ENCODE assay signal across 8 cellular contexts in genomic region chr20:7285918-7286556, GRCh38.
DNase-seq lines count a peak whose midpoint lies in the region; ATAC-seq and TF ChIP-seq lines count a peak whose summit lies in the region.

No MANE protein-coding gene starts in this region.

- H3K4me1 Mint-ChIP-seq in activated T-helper 2 cell treated with anti-CD3 and anti-CD28 coated beads, Interferon-gamma antibody, Interleukin-2, Interleukin-4, amounts not matched to agents 10 μg/mL and 5 μg/mL and 100 μg/mL, durations not matched to agents 14 hours and 24 hours and 36 hours (ENCODE audit: low read depth): no peaks in the 10 kb centered on the region

- intact Hi-C loops in activated T-helper 2 cell treated with anti-CD3 and anti-CD28 coated beads, Interferon-gamma antibody, Interleukin-2, Interleukin-4, amounts not matched to agents 10 μg/mL and 5 μg/mL and 100 μg/mL, durations not matched to agents 14 hours and 24 hours and 36 hours (cut with micrococcal nuclease): loop anchor here (5.0 kb wide), 2 partner anchors 519 to 1144 kb away; partner anchors contain the start of gene BMP2
- intact Hi-C loops in psoas muscle (cut with DNase I): loop anchor here (5.0 to 10.0 kb wide), 4 partner anchors 459 to 1141 kb away; partner anchors contain the start of gene BMP2 (in 1 of the 2)

- H3K4me3 ChIP-seq in cardiac muscle cell: no peak overlapping the region
- no peak overlapping the region for H3K4me3 ChIP-seq in psoas muscle

- no peaks in the 10 kb centered on the region for H3K36me3 Mint-ChIP-seq in activated T-helper 2 cell treated with anti-CD3 and anti-CD28 coated beads, Interferon-gamma antibody, Interleukin-2, Interleukin-4, amounts not matched to agents 10 μg/mL and 5 μg/mL and 100 μg/mL, durations not matched to agents 14 hours and 24 hours and 36 hours (ENCODE audit: low read depth)

- H3K27me3 ChIP-seq in cardiac muscle cell (no peaks in the 10 kb centered on the region), psoas muscle (ENCODE audit: insufficient read depth in 3 of 3, low read length in 2 of 3) (no peaks in the 10 kb centered on the region)

- no peaks in the 10 kb centered on the region for H3K27me3 Mint-ChIP-seq in activated T-helper 2 cell treated with anti-CD3 and anti-CD28 coated beads, Interferon-gamma antibody, Interleukin-2, Interleukin-4, amounts not matched to agents 10 μg/mL and 5 μg/mL and 100 μg/mL, durations not matched to agents 14 hours and 24 hours and 36 hours (ENCODE audit: low read depth)

- TF ChIP-seq CTCF in C4-2B (conservative IDR thresholded peaks at IDR 0.05): peak; percentile 88
- TF ChIP-seq CTCF in cardiac muscle cell (IDR thresholded peaks at IDR 0.05; ENCODE audit: low read depth, low read length): peak; percentile 90
- peak; percentile 77 for TF ChIP-seq CTCF in psoas muscle (IDR thresholded peaks at IDR 0.05)

- H3K9me3 Mint-ChIP-seq in activated T-helper 2 cell treated with anti-CD3 and anti-CD28 coated beads, Interferon-gamma antibody, Interleukin-2, Interleukin-4, amounts not matched to agents 10 μg/mL and 5 μg/mL and 100 μg/mL, durations not matched to agents 14 hours and 24 hours and 36 hours: no peaks in the 10 kb centered on the region

- ATAC-seq in GM18520 (IDR thresholded peaks at IDR 0.05; ENCODE audit: unreplicated experiment) (peak; percentile 41), HG03457 (IDR thresholded peaks at IDR 0.05; ENCODE audit: unreplicated experiment) (peak; percentile 62), psoas muscle (peak; percentile 57 to 84 (median 70)), GM19328 (IDR thresholded peaks at IDR 0.05; ENCODE audit: unreplicated experiment) (no peak)

- H3K9me3 ChIP-seq in cardiac muscle cell (ENCODE audit: low read depth) (no peaks in the 10 kb centered on the region), psoas muscle (no peaks in the 10 kb centered on the region)

- H3K36me3 ChIP-seq in cardiac muscle cell: no peaks in the 10 kb centered on the region
- H3K36me3 ChIP-seq in psoas muscle (ENCODE audit: insufficient read depth in 1 of 2, low read depth in 1 of 2): no peaks in the 10 kb centered on the region

- no peak overlapping the region for H3K4me3 Mint-ChIP-seq in activated T-helper 2 cell treated with anti-CD3 and anti-CD28 coated beads, Interferon-gamma antibody, Interleukin-2, Interleukin-4, amounts not matched to agents 10 μg/mL and 5 μg/mL and 100 μg/mL, durations not matched to agents 14 hours and 24 hours and 36 hours (ENCODE audit: low read depth)

- DNase-seq in NCI-H510A treated with DMSO at 0.1 percent for 48 hours (lab: John Stamatoyannopoulos, UW): peak; percentile 94
- peak; percentile 9 for DNase-seq in activated T-helper 2 cell treated with anti-CD3 and anti-CD28 coated beads, Interferon-gamma antibody, Interleukin-2, Interleukin-4, amounts not matched to agents 10 μg/mL and 5 μg/mL and 100 μg/mL, durations not matched to agents 14 hours and 24 hours and 36 hours (ENCODE audit: low spot score)
- peak; percentile 92 to 94 for DNase-seq in cardiac muscle cell (ENCODE audit: low read depth in 1 of 2, low spot score in 1 of 2)
- peak; percentile 62 to 75 for DNase-seq in psoas muscle

- no peak overlapping the region for H3K27ac ChIP-seq in C4-2B
- no peak overlapping the region for H3K27ac ChIP-seq in cardiac muscle cell
- H3K27ac ChIP-seq in psoas muscle: no peak overlapping the region

- 16 to 22% (median 18%) methylated on average over 9 of the region's 9 CpGs for WGBS in psoas muscle, 3 donors

- no peaks in the 10 kb centered on the region for H3K4me1 ChIP-seq in cardiac muscle cell (ENCODE audit: low read depth)
- no peaks in the 10 kb centered on the region for H3K4me1 ChIP-seq in psoas muscle

- no peak overlapping the region for H3K27ac Mint-ChIP-seq in activated T-helper 2 cell treated with anti-CD3 and anti-CD28 coated beads, Interferon-gamma antibody, Interleukin-2, Interleukin-4, amounts not matched to agents 10 μg/mL and 5 μg/mL and 100 μg/mL, durations not matched to agents 14 hours and 24 hours and 36 hours

Comparison
In these comparisons a context has a peak if more than half of its experiments do, and no peak if none do; other contexts are left out.
1. DNase-seq: peak in every context shown above with its lines; median percentile 94 in NCI-H510A treated with DMSO at 0.1 percent for 48 hours; 93 in cardiac muscle cell; 68 in psoas muscle; 9 in activated T-helper 2 cell treated with anti-CD3 and anti-CD28 coated beads, Interferon-gamma antibody, Interleukin-2, Interleukin-4, amounts not matched to agents 10 μg/mL and 5 μg/mL and 100 μg/mL, durations not matched to agents 14 hours and 24 hours and 36 hours.